Comparison of ENCODE assay signal across 1 cellular context in the genomic region with DNA sequence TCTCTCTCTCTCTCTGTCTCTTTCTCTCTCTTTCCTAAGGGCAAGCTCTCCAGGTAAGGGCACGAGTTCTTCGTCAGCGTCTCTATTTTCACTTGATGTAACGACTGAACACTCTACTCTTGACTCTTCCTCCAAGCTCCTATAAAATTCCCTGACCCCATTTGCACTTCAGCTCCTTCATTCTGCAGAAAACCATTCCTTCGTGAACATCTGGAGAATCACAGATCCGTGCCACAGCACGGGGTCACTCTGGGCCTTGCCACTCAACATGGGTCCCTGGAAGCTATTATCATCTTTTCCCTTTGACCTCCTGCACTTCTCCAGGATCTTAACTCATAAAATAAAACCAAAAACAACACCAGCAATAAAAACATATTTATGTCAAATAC.
TF ChIP-seq lines count a peak whose summit lies in the region.

No MANE protein-coding gene starts in this region.

TF ChIP-seq in SK-N-SH treated with all-trans-retinoic acid at 6 μM for 48 hours, 23 proteins besides CTCF, POLR2A, EP300 and RAD21 (continued from another document):
- TF ChIP-seq TSHZ2 (CRISPR knock-in tag; IDR thresholded peaks at IDR 0.05) (no peak), ZNF8 (CRISPR knock-in tag; IDR thresholded peaks at IDR 0.05) (no peak), BACH2 (CRISPR knock-in tag; IDR thresholded peaks at IDR 0.05; ENCODE audit: borderline replicate concordance) (no peak), ZFP30 (CRISPR knock-in tag; IDR thresholded peaks at IDR 0.05) (no peak), TCF4 (CRISPR knock-in tag; IDR thresholded peaks at IDR 0.05; ENCODE audit: borderline replicate concordance) (no peak)
- TF ChIP-seq, protein P1, sequence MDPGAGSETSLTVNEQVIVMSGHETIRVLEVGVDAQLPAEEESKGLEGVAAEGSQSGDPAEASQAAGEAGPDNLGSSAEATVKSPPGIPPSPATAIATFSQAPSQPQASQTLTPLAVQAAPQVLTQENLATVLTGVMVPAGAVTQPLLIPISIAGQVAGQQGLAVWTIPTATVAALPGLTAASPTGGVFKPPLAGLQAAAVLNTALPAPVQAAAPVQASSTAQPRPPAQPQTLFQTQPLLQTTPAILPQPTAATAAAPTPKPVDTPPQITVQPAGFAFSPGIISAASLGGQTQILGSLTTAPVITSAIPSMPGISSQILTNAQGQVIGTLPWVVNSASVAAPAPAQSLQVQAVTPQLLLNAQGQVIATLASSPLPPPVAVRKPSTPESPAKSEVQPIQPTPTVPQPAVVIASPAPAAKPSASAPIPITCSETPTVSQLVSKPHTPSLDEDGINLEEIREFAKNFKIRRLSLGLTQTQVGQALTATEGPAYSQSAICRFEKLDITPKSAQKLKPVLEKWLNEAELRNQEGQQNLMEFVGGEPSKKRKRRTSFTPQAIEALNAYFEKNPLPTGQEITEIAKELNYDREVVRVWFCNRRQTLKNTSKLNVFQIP (CRISPR knock-in tag; IDR thresholded peaks at IDR 0.05; ENCODE audit: borderline replicate concordance, low read depth): no peak
TF ChIP-seq in SK-N-SH treated with all-trans-retinoic acid at 6 μM for 48 hours: peak in this region for 0.
